ENCODE assay signal across 15 cellular contexts in the genomic region with DNA sequence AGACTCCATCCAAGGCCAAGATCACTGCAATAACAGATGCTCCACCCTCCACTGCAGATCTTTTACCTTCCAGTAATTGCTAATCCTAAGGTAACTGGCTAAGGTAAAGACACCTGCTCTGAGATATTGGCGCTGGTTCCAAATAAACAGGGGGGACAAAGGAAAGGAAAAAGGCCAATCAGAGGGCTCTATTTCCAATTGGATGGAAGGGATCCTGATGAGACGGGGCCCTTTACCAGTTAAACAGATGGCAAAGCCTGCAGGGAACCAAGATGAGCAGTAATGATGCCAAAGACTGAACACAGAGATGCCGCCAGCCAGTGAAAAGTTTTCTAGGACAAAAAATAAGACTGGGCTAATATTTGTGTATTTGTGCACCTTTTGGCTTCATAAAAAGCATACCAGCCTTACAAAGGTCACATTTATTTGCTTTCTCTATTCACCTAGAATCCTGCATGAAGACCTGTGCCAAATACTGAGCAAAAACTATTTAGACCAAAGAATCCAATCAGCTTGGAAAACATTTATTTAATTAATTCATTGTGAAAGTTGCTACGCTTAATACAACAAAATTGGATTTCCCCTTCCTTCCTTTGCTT.
DNase-seq lines count a peak whose midpoint lies in the region; ATAC-seq and TF ChIP-seq lines count a peak whose summit lies in the region.
"Had no signal": no experiment of that assay in that cellular context is flagged by ENCODE, and none has a peak within 500 bp of the region (broad histone marks: within the 10 kb centered on the region; RNA-seq: fewer than 3 reads in every experiment).

No MANE protein-coding gene starts in this region.

- H3K4me3 ChIP-seq in thyroid gland (replicated peaks in 1 of 3) (no peak overlapping the region), suprapubic skin (no peak overlapping the region)

- no peaks in the 10 kb centered on the region for H3K9me3 Mint-ChIP-seq in stimulated activated naive CD8-positive, alpha-beta T cell treated with anti-CD3 and anti-CD28 coated beads, Interleukin-15, Interleukin-2, amounts not matched to agents 100 ng/mL and 50 ng/mL, for 24 hours
- H3K9me3 Mint-ChIP-seq: activated naive CD4-positive, alpha-beta T cell treated with anti-CD3 and anti-CD28 coated beads for 36 hours; WTC11 had no signal

- ATAC-seq in stimulated activated naive CD8-positive, alpha-beta T cell treated with anti-CD3 and anti-CD28 coated beads, Interleukin-15, Interleukin-2, amounts not matched to agents 100 U/mL and 50 U/mL, for 24 hours: no peak
- ATAC-seq in HG02938 (IDR thresholded peaks at IDR 0.05; ENCODE audit: unreplicated experiment): no peak
- ATAC-seq: activated CD8-positive, alpha-beta memory T cell treated with anti-CD3 and anti-CD28 coated beads, Interleukin-2, amount 10 ng/mL, durations not matched to agents 7 days and 5 days; foreskin keratinocyte; PC-3; WTC11 had no signal

- TF ChIP-seq POLR2A in thyroid gland (IDR thresholded peaks at IDR 0.05) (no peak), suprapubic skin (IDR thresholded peaks at IDR 0.05) (no peak)

- peaks cover 48% of the 10 kb centered on the region for H3K4me1 Mint-ChIP-seq in stimulated activated naive CD8-positive, alpha-beta T cell treated with anti-CD3 and anti-CD28 coated beads, Interleukin-15, Interleukin-2, amounts not matched to agents 100 ng/mL and 50 ng/mL, for 24 hours (ENCODE audit: low read depth)

- DNase-seq in stimulated activated naive CD8-positive, alpha-beta T cell treated with anti-CD3 and anti-CD28 coated beads, Interleukin-15, Interleukin-2, amounts not matched to agents 100 U/mL and 50 U/mL, for 24 hours: no peak
- peak; percentile 91 for DNase-seq in NCI-H2029 (lab: John Stamatoyannopoulos, UW)
- no peak for DNase-seq in thyroid gland
- no peak for DNase-seq in suprapubic skin (ENCODE audit: low spot score in 2 of 2)
- no peak for DNase-seq in activated T-cell treated with anti-CD3 and anti-CD28 coated beads, Interleukin-2, amount 50 U/mL, for 1 hour
- DNase-seq: activated CD8-positive, alpha-beta memory T cell treated with anti-CD3 and anti-CD28 coated beads, Interleukin-2, amount 10 ng/mL, durations not matched to agents 7 days and 5 days; activated naive CD4-positive, alpha-beta T cell treated with anti-CD3 and anti-CD28 coated beads for 36 hours; foreskin keratinocyte; mesendoderm; MV-4-11; PC-3 had no signal

- H3K36me3 Mint-ChIP-seq in stimulated activated naive CD8-positive, alpha-beta T cell treated with anti-CD3 and anti-CD28 coated beads, Interleukin-15, Interleukin-2, amounts not matched to agents 100 ng/mL and 50 ng/mL, for 24 hours (ENCODE audit: low read depth): no peaks in the 10 kb centered on the region
- H3K36me3 Mint-ChIP-seq: WTC11 had no signal

- peak overlapping the region; percentile 93 for H3K27ac ChIP-seq in VCaP
- peak overlapping the region; percentile 45 to 63 (median 47) for H3K27ac ChIP-seq in thyroid gland
- H3K27ac ChIP-seq in suprapubic skin: no peak overlapping the region
- H3K27ac ChIP-seq: foreskin keratinocyte had no signal

- H3K27ac Mint-ChIP-seq in stimulated activated naive CD8-positive, alpha-beta T cell treated with anti-CD3 and anti-CD28 coated beads, Interleukin-15, Interleukin-2, amounts not matched to agents 100 ng/mL and 50 ng/mL, for 24 hours: peak overlapping the region; percentile 1
- H3K27ac Mint-ChIP-seq: activated CD8-positive, alpha-beta memory T cell treated with anti-CD3 and anti-CD28 coated beads, Interleukin-2, amount 10 ng/mL, durations not matched to agents 7 days and 5 days; activated naive CD4-positive, alpha-beta T cell treated with anti-CD3 and anti-CD28 coated beads for 36 hours; WTC11 had no signal

- intact Hi-C loops in thyroid gland (cut with DNase I): loop anchor here (10.0 kb wide), 1 partner anchor 146 kb away; a partner anchor contains a TSS

- no peaks in the 10 kb centered on the region for H3K36me3 ChIP-seq in thyroid gland
- no peaks in the 10 kb centered on the region for H3K36me3 ChIP-seq in suprapubic skin

- 65 to 67% methylated on average over 4 of the region's 4 CpGs for WGBS in thyroid gland, 2 donors
- 65% methylated on average over 4 of the region's 4 CpGs for WGBS in suprapubic skin

- TF ChIP-seq CTCF in VCaP (conservative IDR thresholded peaks at IDR 0.05) (no peak), thyroid gland (IDR thresholded peaks at IDR 0.05) (no peak), suprapubic skin (IDR thresholded peaks at IDR 0.05) (no peak)

- H3K27me3 ChIP-seq in thyroid gland (no peaks in the 10 kb centered on the region), suprapubic skin (no peaks in the 10 kb centered on the region)
- H3K27me3 ChIP-seq: foreskin keratinocyte had no signal

- no peak overlapping the region for H3K4me3 Mint-ChIP-seq in stimulated activated naive CD8-positive, alpha-beta T cell treated with anti-CD3 and anti-CD28 coated beads, Interleukin-15, Interleukin-2, amounts not matched to agents 100 ng/mL and 50 ng/mL, for 24 hours
- H3K4me3 Mint-ChIP-seq: activated CD8-positive, alpha-beta memory T cell treated with anti-CD3 and anti-CD28 coated beads, Interleukin-2, amount 10 ng/mL, durations not matched to agents 7 days and 5 days; activated naive CD4-positive, alpha-beta T cell treated with anti-CD3 and anti-CD28 coated beads for 36 hours; WTC11 had no signal

- H3K4me1 ChIP-seq in thyroid gland: peaks cover 26 to 47% of the 10 kb centered on the region in 2 donors
- peaks cover 39% of the 10 kb centered on the region for H3K4me1 ChIP-seq in suprapubic skin

- no peaks in the 10 kb centered on the region for H3K9me3 ChIP-seq in thyroid gland
- H3K9me3 ChIP-seq in suprapubic skin: no peaks in the 10 kb centered on the region

- no peak for TF ChIP-seq EP300 in suprapubic skin (IDR thresholded peaks at IDR 0.05)

- H3K27me3 Mint-ChIP-seq in stimulated activated naive CD8-positive, alpha-beta T cell treated with anti-CD3 and anti-CD28 coated beads, Interleukin-15, Interleukin-2, amounts not matched to agents 100 ng/mL and 50 ng/mL, for 24 hours: no peaks in the 10 kb centered on the region
- H3K27me3 Mint-ChIP-seq: activated CD8-positive, alpha-beta memory T cell treated with anti-CD3 and anti-CD28 coated beads, Interleukin-2, amount 10 ng/mL, durations not matched to agents 7 days and 5 days had no signal
